In genomic region chr1:222370911-222371717, GRCh38 we compare ENCODE assay signal across 14 cellular contexts.
DNase-seq lines count a peak whose midpoint lies in the region; ATAC-seq and TF ChIP-seq lines count a peak whose summit lies in the region.
"Had no signal": no experiment of that assay in that cellular context is flagged by ENCODE, and none has a peak within 500 bp of the region (broad histone marks: within the 10 kb centered on the region; RNA-seq: fewer than 3 reads in every experiment).

No MANE protein-coding gene starts in this region.

- no peaks in the 10 kb centered on the region for H3K79me2 ChIP-seq in ACC112 (ENCODE audit: control insufficient read depth, insufficient read depth, low read length, unreplicated experiment)

- H3K27ac Mint-ChIP-seq in glutamatergic neuron (ENCODE audit: unreplicated experiment): peak overlapping the region; percentile 93
- H3K27ac Mint-ChIP-seq: activated CD4-positive, alpha-beta memory T cell treated with anti-CD3 and anti-CD28 coated beads, Interleukin-2, amount 10 ng/mL, durations not matched to agents 7 days and 5 days had no signal

- peak; percentile 95 for DNase-seq in HT1080 (ENCODE audit: low read depth)
- DNase-seq in astrocyte of the hippocampus (ENCODE audit: low read depth, low spot score): peak; percentile 93
- no peak for DNase-seq in glutamatergic neuron
- DNase-seq in activated CD4-positive, alpha-beta T cell treated with anti-CD3 and anti-CD28 coated beads for 4 hours: no peak
- no peak for DNase-seq in activated T-cell treated with anti-CD3 and anti-CD28 coated beads, Interleukin-2, amount 50 U/mL, for 48 hours
- DNase-seq: activated CD4-positive, alpha-beta memory T cell treated with anti-CD3 and anti-CD28 coated beads, Interleukin-2, amount 10 ng/mL, durations not matched to agents 7 days and 5 days; activated gamma-delta T cell; NCI-H510A treated with DMSO at 0.1 percent for 48 hours; upper lobe of left lung had no signal

- H3K4me1 Mint-ChIP-seq in glutamatergic neuron (ENCODE audit: low read depth, unreplicated experiment): peaks cover 36% of the 10 kb centered on the region
- H3K4me1 Mint-ChIP-seq: activated CD4-positive, alpha-beta memory T cell treated with anti-CD3 and anti-CD28 coated beads, Interleukin-2, amount 10 ng/mL, durations not matched to agents 7 days and 5 days had no signal

- no peaks in the 10 kb centered on the region for H3K36me3 ChIP-seq in ACC112 (ENCODE audit: insufficient read depth, low read length)
- H3K36me3 ChIP-seq: left lung, upper lobe of left lung had no signal

- peaks cover 8% of the 10 kb centered on the region for H3K9me3 Mint-ChIP-seq in glutamatergic neuron (ENCODE audit: unreplicated experiment)
- H3K9me3 Mint-ChIP-seq: activated CD4-positive, alpha-beta memory T cell treated with anti-CD3 and anti-CD28 coated beads, Interleukin-2, amount 10 ng/mL, durations not matched to agents 7 days and 5 days had no signal

- H3K27me3 Mint-ChIP-seq in glutamatergic neuron (ENCODE audit: unreplicated experiment): peaks cover 2% of the 10 kb centered on the region
- H3K27me3 Mint-ChIP-seq: activated CD4-positive, alpha-beta memory T cell treated with anti-CD3 and anti-CD28 coated beads, Interleukin-2, amount 10 ng/mL, durations not matched to agents 7 days and 5 days had no signal

- peaks cover 24% of the 10 kb centered on the region for H3K4me1 ChIP-seq in ACC112 (ENCODE audit: control insufficient read depth, insufficient read depth, low read length, unreplicated experiment)
- H3K4me1 ChIP-seq: left lung, upper lobe of left lung had no signal

- no peak for ATAC-seq in GM21390 (IDR thresholded peaks at IDR 0.05; ENCODE audit: unreplicated experiment)
- ATAC-seq in GM18519 (IDR thresholded peaks at IDR 0.05; ENCODE audit: low FRiP score, unreplicated experiment): no peak
- ATAC-seq: left lung, Panc1 had no signal

- H3K27me3 ChIP-seq in ACC112 (ENCODE audit: insufficient read depth, low read length): peaks cover 3% of the 10 kb centered on the region; the same call in 1 of the 2 replicates
- H3K27me3 ChIP-seq: left lung, upper lobe of left lung had no signal

- H2AFZ ChIP-seq in ACC112 (ENCODE audit: low read length, unreplicated experiment): no peak overlapping the region

- no peak for TF ChIP-seq CTCF in glutamatergic neuron (IDR thresholded peaks at IDR 0.05; ENCODE audit: partially characterized antibody, unreplicated experiment)

- H3K4me3 Mint-ChIP-seq in glutamatergic neuron (ENCODE audit: unreplicated experiment): peak overlapping the region; percentile 6
- H3K4me3 Mint-ChIP-seq: activated CD4-positive, alpha-beta memory T cell treated with anti-CD3 and anti-CD28 coated beads, Interleukin-2, amount 10 ng/mL, durations not matched to agents 7 days and 5 days had no signal

- peak overlapping the region; percentile 84 for H3K27ac ChIP-seq in ACC112 (ENCODE audit: low read depth, low read length)
- H3K27ac ChIP-seq: left lung, upper lobe of left lung had no signal

- peak overlapping the region; percentile 44 for H3K4me3 ChIP-seq in ACC112 (ENCODE audit: low read depth, low read length)
- H3K4me3 ChIP-seq: left lung, upper lobe of left lung had no signal

- no peaks in the 10 kb centered on the region for H3K36me3 Mint-ChIP-seq in glutamatergic neuron (ENCODE audit: unreplicated experiment)

Comparison
In these comparisons a context has a peak if more than half of its experiments do, and no peak if none do; other contexts are left out.
1. DNase-seq: peak in HT1080 (single experiment) and astrocyte of the hippocampus (single experiment); none in glutamatergic neuron (single experiment), activated CD4-positive, alpha-beta T cell treated with anti-CD3 and anti-CD28 coated beads for 4 hours (0 of 2) and activated T-cell treated with anti-CD3 and anti-CD28 coated beads, Interleukin-2, amount 50 U/mL, for 48 hours (0 of 2).